Comparison of ENCODE assay signal across 20 cellular contexts in the genomic region with DNA sequence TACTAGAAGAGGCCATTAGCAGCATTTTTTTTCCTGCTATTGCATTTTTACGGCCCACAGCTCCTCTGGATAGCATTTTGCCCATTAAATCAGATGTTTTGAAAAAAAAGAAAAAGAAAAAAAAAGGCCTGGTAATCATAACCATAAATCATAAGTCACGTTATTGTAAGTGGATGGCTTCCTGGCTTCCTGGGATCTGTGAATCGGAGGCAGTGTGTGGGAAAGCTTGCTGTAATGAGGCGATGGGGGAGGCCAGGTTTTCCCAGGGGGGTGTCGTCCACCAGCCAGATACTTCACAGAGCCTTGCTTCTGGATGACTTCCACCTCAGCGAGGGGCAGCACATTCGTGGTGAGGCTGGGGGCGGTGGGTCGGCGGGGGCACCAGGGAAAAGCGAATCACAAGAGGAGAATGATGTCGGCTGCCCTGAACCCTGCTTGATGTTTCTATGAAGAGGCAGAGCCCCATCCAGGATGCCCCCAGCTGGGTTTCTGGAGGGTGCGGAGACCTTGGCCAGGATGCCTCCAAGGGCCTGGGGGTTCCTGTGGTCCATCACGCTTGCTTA.
"Had no signal": no experiment of that assay in that cellular context is flagged by ENCODE, and none has a peak within 500 bp of the region (broad histone marks: within the 10 kb centered on the region; RNA-seq: fewer than 3 reads in every experiment).

No MANE protein-coding gene starts in this region.

- H3K27ac Mint-ChIP-seq: activated CD4-positive, alpha-beta T cell treated with anti-CD3 and anti-CD28 coated beads, Interleukin-2, amount 10 ng/mL, durations not matched to agents 24 days and 14 days; activated naive CD4-positive, alpha-beta T cell treated with anti-CD3 and anti-CD28 coated beads, Interleukin-2, amount 50 U/mL, for 24 hours; stimulated activated effector memory CD8-positive, alpha-beta T cell treated with anti-CD3 and anti-CD28 coated beads, Interleukin-12 subunit alpha, Interleukin-12 subunit beta, amount 100 ng/mL, for 72 hours; T-cell had no signal

- DNase-seq: activated CD4-positive, alpha-beta T cell treated with anti-CD3 and anti-CD28 coated beads, Interleukin-2, amount 10 ng/mL, durations not matched to agents 24 days and 14 days; activated CD4-positive, CD25-positive, alpha-beta regulatory T cell; activated CD8-positive, alpha-beta memory T cell treated with anti-CD3 and anti-CD28 coated beads, Interleukin-2, amount 50 U/mL, for 4 hours; activated gamma-delta T cell; activated T-cell treated with anti-CD3 and anti-CD28 coated beads, Interleukin-2, amount 50 U/mL, for 4 hours; cerebellar nuclear complex; effector CD8-positive, alpha-beta T cell; esophagus squamous epithelium; foreskin fibroblast; hippocampal formation; left colon; right cardiac atrium; stimulated activated CD4-positive, alpha-beta T cell treated with anti-CD3 and anti-CD28 coated beads, Interleukin-4, amount 100 ng/mL, for 24 hours; stomach; T-cell; T-helper 9 cell; trophoblast cell had no signal

- H3K27me3 Mint-ChIP-seq: activated CD4-positive, alpha-beta T cell treated with anti-CD3 and anti-CD28 coated beads, Interleukin-2, amount 10 ng/mL, durations not matched to agents 24 days and 14 days; activated naive CD4-positive, alpha-beta T cell treated with anti-CD3 and anti-CD28 coated beads, Interleukin-2, amount 50 U/mL, for 24 hours had no signal

- H3K4me3 Mint-ChIP-seq: activated CD4-positive, alpha-beta T cell treated with anti-CD3 and anti-CD28 coated beads, Interleukin-2, amount 10 ng/mL, durations not matched to agents 24 days and 14 days; activated naive CD4-positive, alpha-beta T cell treated with anti-CD3 and anti-CD28 coated beads, Interleukin-2, amount 50 U/mL, for 24 hours; activated T-cell treated with anti-CD3 and anti-CD28 coated beads, Interleukin-2, amount 50 U/mL, for 4 hours; neural crest cell; stimulated activated effector memory CD8-positive, alpha-beta T cell treated with anti-CD3 and anti-CD28 coated beads, Interleukin-12 subunit alpha, Interleukin-12 subunit beta, amount 100 ng/mL, for 72 hours; T-cell had no signal

- H3K4me1 Mint-ChIP-seq: activated CD4-positive, alpha-beta T cell treated with anti-CD3 and anti-CD28 coated beads, Interleukin-2, amount 10 ng/mL, durations not matched to agents 24 days and 14 days; activated naive CD4-positive, alpha-beta T cell treated with anti-CD3 and anti-CD28 coated beads, Interleukin-2, amount 50 U/mL, for 24 hours; neural crest cell; stimulated activated effector memory CD8-positive, alpha-beta T cell treated with anti-CD3 and anti-CD28 coated beads, Interleukin-12 subunit alpha, Interleukin-12 subunit beta, amount 100 ng/mL, for 72 hours; T-cell had no signal

- H3K9me3 Mint-ChIP-seq: activated CD4-positive, alpha-beta T cell treated with anti-CD3 and anti-CD28 coated beads, Interleukin-2, amount 10 ng/mL, durations not matched to agents 24 days and 14 days; activated naive CD4-positive, alpha-beta T cell treated with anti-CD3 and anti-CD28 coated beads, Interleukin-2, amount 50 U/mL, for 24 hours; activated T-cell treated with anti-CD3 and anti-CD28 coated beads, Interleukin-2, amount 50 U/mL, for 4 hours; neural crest cell; stimulated activated effector memory CD8-positive, alpha-beta T cell treated with anti-CD3 and anti-CD28 coated beads, Interleukin-12 subunit alpha, Interleukin-12 subunit beta, amount 100 ng/mL, for 72 hours; T-cell had no signal

- H3K36me3 Mint-ChIP-seq: activated naive CD4-positive, alpha-beta T cell treated with anti-CD3 and anti-CD28 coated beads, Interleukin-2, amount 50 U/mL, for 24 hours; stimulated activated effector memory CD8-positive, alpha-beta T cell treated with anti-CD3 and anti-CD28 coated beads, Interleukin-12 subunit alpha, Interleukin-12 subunit beta, amount 100 ng/mL, for 72 hours; T-cell had no signal
